1 cellular context compared by ENCODE assay signal in the genomic region with DNA sequence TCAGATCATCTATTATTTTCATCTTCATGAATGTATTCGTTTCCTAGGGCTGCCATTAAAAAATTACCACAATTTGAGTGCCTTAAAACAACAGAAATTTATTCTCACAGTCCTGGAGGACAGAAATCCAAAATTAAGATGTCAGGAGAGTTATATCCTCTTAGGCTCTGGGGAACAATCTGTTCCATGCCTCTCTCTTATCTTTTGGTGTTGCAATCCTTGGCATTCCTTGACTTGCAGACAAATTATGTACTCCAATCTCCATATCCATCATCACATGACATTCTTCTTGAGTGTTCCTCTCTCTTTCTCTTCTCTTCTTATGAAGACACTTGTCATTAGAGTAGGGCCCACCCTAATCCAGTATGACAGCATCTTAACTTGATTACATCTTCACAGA.
TF ChIP-seq lines count a peak whose summit lies in the region.

No MANE protein-coding gene starts in this region.

TF ChIP-seq in GM23338, 12 proteins besides CTCF, POLR2A, EP300 and RAD21 (continued from another document):
- TF ChIP-seq, protein P1, sequence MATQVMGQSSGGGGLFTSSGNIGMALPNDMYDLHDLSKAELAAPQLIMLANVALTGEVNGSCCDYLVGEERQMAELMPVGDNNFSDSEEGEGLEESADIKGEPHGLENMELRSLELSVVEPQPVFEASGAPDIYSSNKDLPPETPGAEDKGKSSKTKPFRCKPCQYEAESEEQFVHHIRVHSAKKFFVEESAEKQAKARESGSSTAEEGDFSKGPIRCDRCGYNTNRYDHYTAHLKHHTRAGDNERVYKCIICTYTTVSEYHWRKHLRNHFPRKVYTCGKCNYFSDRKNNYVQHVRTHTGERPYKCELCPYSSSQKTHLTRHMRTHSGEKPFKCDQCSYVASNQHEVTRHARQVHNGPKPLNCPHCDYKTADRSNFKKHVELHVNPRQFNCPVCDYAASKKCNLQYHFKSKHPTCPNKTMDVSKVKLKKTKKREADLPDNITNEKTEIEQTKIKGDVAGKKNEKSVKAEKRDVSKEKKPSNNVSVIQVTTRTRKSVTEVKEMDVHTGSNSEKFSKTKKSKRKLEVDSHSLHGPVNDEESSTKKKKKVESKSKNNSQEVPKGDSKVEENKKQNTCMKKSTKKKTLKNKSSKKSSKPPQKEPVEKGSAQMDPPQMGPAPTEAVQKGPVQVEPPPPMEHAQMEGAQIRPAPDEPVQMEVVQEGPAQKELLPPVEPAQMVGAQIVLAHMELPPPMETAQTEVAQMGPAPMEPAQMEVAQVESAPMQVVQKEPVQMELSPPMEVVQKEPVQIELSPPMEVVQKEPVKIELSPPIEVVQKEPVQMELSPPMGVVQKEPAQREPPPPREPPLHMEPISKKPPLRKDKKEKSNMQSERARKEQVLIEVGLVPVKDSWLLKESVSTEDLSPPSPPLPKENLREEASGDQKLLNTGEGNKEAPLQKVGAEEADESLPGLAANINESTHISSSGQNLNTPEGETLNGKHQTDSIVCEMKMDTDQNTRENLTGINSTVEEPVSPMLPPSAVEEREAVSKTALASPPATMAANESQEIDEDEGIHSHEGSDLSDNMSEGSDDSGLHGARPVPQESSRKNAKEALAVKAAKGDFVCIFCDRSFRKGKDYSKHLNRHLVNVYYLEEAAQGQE (IDR thresholded peaks at IDR 0.05; ENCODE audit: unreplicated experiment): no peak
- TF ChIP-seq, protein P2, sequence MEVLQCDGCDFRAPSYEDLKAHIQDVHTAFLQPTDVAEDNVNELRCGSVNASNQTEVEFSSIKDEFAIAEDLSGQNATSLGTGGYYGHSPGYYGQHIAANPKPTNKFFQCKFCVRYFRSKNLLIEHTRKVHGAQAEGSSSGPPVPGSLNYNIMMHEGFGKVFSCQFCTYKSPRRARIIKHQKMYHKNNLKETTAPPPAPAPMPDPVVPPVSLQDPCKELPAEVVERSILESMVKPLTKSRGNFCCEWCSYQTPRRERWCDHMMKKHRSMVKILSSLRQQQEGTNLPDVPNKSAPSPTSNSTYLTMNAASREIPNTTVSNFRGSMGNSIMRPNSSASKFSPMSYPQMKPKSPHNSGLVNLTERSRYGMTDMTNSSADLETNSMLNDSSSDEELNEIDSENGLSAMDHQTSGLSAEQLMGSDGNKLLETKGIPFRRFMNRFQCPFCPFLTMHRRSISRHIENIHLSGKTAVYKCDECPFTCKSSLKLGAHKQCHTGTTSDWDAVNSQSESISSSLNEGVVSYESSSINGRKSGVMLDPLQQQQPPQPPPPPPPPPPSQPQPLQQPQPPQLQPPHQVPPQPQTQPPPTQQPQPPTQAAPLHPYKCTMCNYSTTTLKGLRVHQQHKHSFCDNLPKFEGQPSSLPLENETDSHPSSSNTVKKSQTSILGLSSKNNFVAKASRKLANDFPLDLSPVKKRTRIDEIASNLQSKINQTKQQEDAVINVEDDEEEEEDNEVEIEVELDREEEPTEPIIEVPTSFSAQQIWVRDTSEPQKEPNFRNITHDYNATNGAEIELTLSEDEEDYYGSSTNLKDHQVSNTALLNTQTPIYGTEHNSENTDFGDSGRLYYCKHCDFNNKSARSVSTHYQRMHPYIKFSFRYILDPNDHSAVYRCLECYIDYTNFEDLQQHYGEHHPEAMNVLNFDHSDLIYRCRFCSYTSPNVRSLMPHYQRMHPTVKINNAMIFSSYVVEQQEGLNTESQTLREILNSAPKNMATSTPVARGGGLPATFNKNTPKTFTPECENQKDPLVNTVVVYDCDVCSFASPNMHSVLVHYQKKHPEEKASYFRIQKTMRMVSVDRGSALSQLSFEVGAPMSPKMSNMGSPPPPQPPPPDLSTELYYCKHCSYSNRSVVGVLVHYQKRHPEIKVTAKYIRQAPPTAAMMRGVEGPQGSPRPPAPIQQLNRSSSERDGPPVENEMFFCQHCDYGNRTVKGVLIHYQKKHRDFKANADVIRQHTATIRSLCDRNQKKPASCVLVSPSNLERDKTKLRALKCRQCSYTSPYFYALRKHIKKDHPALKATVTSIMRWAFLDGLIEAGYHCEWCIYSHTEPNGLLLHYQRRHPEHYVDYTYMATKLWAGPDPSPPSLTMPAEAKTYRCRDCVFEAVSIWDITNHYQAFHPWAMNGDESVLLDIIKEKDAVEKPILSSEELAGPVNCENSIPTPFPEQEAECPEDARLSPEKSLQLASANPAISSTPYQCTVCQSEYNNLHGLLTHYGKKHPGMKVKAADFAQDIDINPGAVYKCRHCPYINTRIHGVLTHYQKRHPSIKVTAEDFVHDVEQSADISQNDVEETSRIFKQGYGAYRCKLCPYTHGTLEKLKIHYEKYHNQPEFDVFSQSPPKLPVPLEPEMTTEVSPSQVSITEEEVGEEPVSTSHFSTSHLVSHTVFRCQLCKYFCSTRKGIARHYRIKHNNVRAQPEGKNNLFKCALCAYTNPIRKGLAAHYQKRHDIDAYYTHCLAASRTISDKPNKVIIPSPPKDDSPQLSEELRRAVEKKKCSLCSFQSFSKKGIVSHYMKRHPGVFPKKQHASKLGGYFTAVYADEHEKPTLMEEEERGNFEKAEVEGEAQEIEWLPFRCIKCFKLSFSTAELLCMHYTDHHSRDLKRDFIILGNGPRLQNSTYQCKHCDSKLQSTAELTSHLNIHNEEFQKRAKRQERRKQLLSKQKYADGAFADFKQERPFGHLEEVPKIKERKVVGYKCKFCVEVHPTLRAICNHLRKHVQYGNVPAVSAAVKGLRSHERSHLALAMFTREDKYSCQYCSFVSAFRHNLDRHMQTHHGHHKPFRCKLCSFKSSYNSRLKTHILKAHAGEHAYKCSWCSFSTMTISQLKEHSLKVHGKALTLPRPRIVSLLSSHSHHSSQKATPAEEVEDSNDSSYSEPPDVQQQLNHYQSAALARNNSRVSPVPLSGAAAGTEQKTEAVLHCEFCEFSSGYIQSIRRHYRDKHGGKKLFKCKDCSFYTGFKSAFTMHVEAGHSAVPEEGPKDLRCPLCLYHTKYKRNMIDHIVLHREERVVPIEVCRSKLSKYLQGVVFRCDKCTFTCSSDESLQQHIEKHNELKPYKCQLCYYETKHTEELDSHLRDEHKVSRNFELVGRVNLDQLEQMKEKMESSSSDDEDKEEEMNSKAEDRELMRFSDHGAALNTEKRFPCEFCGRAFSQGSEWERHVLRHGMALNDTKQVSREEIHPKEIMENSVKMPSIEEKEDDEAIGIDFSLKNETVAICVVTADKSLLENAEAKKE (CRISPR knock-in tag; IDR thresholded peaks at IDR 0.05): no peak
